ENCODE assay signal across 25 cellular contexts in genomic region chr15:75436861-75437260, GRCh38. TPM values are rescaled to one million over a fixed set of nuclear protein-coding genes. Genes with fewer than 3 reads are reported as not detected.
DNase-seq lines count a peak whose midpoint lies in the region; ATAC-seq and TF ChIP-seq lines count a peak whose summit lies in the region.
"Had no signal": no experiment of that assay in that cellular context is flagged by ENCODE, and none has a peak within 500 bp of the region (broad histone marks: within the 10 kb centered on the region; RNA-seq: fewer than 3 reads in every experiment).

No MANE protein-coding gene starts in this region.

- peak overlapping the region; percentile 37 for H3K27ac Mint-ChIP-seq in activated T-cell treated with anti-CD3 and anti-CD28 coated beads, Interleukin-2, amount 50 U/mL, for 24 hours
- peak overlapping the region; percentile 59 for H3K27ac Mint-ChIP-seq in osteocyte (ENCODE audit: unreplicated experiment)
- H3K27ac Mint-ChIP-seq: activated B cell treated with CpG ODN at 0.5 μM for 24 hours; activated naive CD4-positive, alpha-beta T cell treated with anti-CD3 and anti-CD28 coated beads for 36 hours had no signal

- in situ Hi-C loops in ACHN (cut with HindIII; ENCODE audit: low pct_ligation_motif_present, low pct_unique_long_range_greater_than_20kb, low sequenced_read_pairs), result no loop called here

- no peaks in the 10 kb centered on the region for H3K9me3 ChIP-seq in RWPE2 (ENCODE audit: severe bottlenecking)
- H3K9me3 ChIP-seq: heart left ventricle, vagina had no signal

- peaks cover 61% of the 10 kb centered on the region for H3K4me1 Mint-ChIP-seq in activated T-cell treated with anti-CD3 and anti-CD28 coated beads, Interleukin-2, amount 50 U/mL, for 24 hours (ENCODE audit: low read depth)
- peaks cover 6% of the 10 kb centered on the region for H3K4me1 Mint-ChIP-seq in osteocyte (ENCODE audit: unreplicated experiment)

- no peaks in the 10 kb centered on the region for H3K9me3 Mint-ChIP-seq in activated T-cell treated with anti-CD3 and anti-CD28 coated beads, Interleukin-2, amount 50 U/mL, for 24 hours
- H3K9me3 Mint-ChIP-seq in osteocyte (ENCODE audit: unreplicated experiment), result no peaks in the 10 kb centered on the region
- H3K9me3 Mint-ChIP-seq: activated B cell treated with CpG ODN at 0.5 μM for 24 hours; activated naive CD4-positive, alpha-beta T cell treated with anti-CD3 and anti-CD28 coated beads for 36 hours; CD4-positive, CD25-positive, alpha-beta regulatory T cell; naive B cell; stimulated activated naive CD8-positive, alpha-beta T cell treated with anti-CD3 and anti-CD28 coated beads, Interleukin-15, amount 100 ng/mL, for 72 hours had no signal

- no peak for TF ChIP-seq CTCF in RWPE2 (IDR thresholded peaks at IDR 0.05; ENCODE audit: poor library complexity, severe bottlenecking)
- no peak for TF ChIP-seq CTCF in osteocyte (IDR thresholded peaks at IDR 0.05)

- no peak overlapping the region for H3K4me3 ChIP-seq in RWPE2 (ENCODE audit: severe bottlenecking)
- H3K4me3 ChIP-seq: GM12878, heart left ventricle, vagina had no signal

- no peaks in the 10 kb centered on the region for H3K27me3 ChIP-seq in RWPE2 (ENCODE audit: insufficient read depth, poor library complexity, severe bottlenecking)
- H3K27me3 ChIP-seq: brain microvascular endothelial cell, heart left ventricle, vagina had no signal

- no peak overlapping the region for H3K27ac ChIP-seq in RWPE2 (ENCODE audit: poor library complexity, severe bottlenecking)
- H3K27ac ChIP-seq: brain microvascular endothelial cell, heart left ventricle, vagina had no signal

- DNase-seq in activated T-cell treated with anti-CD3 and anti-CD28 coated beads, Interleukin-2, amount 50 U/mL, for 24 hours, result no peak
- no peak for DNase-seq in activated T-cell treated with anti-CD3 and anti-CD28 coated beads, Interleukin-2, amount 50 U/mL, for 48 hours
- no peak for DNase-seq in RWPE2 (ENCODE audit: low spot score)
- no peak for DNase-seq in osteocyte (ENCODE audit: extremely low spot score, unreplicated experiment)
- no peak for DNase-seq in stimulated activated naive CD4-positive, alpha-beta T cell (lab: John Stamatoyannopoulos, UW)
- DNase-seq in SKM-1 treated with dmso at 0.1 percent for 144 hours (lab: John Stamatoyannopoulos, UW; ENCODE audit: unreplicated experiment), result no peak
- DNase-seq in ACHN, result no peak
- DNase-seq: activated B cell treated with CpG ODN at 0.5 μM for 24 hours; activated CD4-positive, alpha-beta T cell treated with anti-CD3 and anti-CD28 coated beads, Interleukin-2, amount 50 U/mL, for 1 hour; activated CD8-positive, alpha-beta memory T cell treated with anti-CD3 and anti-CD28 coated beads, Interleukin-2, amount 10 ng/mL, durations not matched to agents 7 days and 5 days; activated naive CD4-positive, alpha-beta T cell treated with anti-CD3 and anti-CD28 coated beads for 36 hours; AML-193; brain microvascular endothelial cell; CD4-positive, CD25-positive, alpha-beta regulatory T cell; foreskin melanocyte; heart left ventricle; midbrain; naive B cell; NCI-H1048; NCI-H446 treated with DMSO at 0.1 percent for 48 hours; occipital lobe; stimulated activated naive CD8-positive, alpha-beta T cell treated with anti-CD3 and anti-CD28 coated beads, Interleukin-15, amount 100 ng/mL, for 72 hours had no signal

- peaks cover 59% of the 10 kb centered on the region for H3K36me3 ChIP-seq in RWPE2 (ENCODE audit: low read depth)

- H3K4me1 ChIP-seq in RWPE2 (ENCODE audit: insufficient read depth, poor library complexity, severe bottlenecking), result no peaks in the 10 kb centered on the region

- peaks cover 77% of the 10 kb centered on the region for H3K36me3 Mint-ChIP-seq in activated T-cell treated with anti-CD3 and anti-CD28 coated beads, Interleukin-2, amount 50 U/mL, for 24 hours (ENCODE audit: low read depth)
- H3K36me3 Mint-ChIP-seq in osteocyte (ENCODE audit: unreplicated experiment), result peaks cover 14% of the 10 kb centered on the region

- H3K4me3 Mint-ChIP-seq in activated T-cell treated with anti-CD3 and anti-CD28 coated beads, Interleukin-2, amount 50 U/mL, for 24 hours, result no peak overlapping the region
- H3K4me3 Mint-ChIP-seq in osteocyte (ENCODE audit: unreplicated experiment), result no peak overlapping the region
- H3K4me3 Mint-ChIP-seq: activated B cell treated with CpG ODN at 0.5 μM for 24 hours; activated CD8-positive, alpha-beta memory T cell treated with anti-CD3 and anti-CD28 coated beads, Interleukin-2, amount 10 ng/mL, durations not matched to agents 7 days and 5 days; activated naive CD4-positive, alpha-beta T cell treated with anti-CD3 and anti-CD28 coated beads for 36 hours; naive B cell; stimulated activated naive CD8-positive, alpha-beta T cell treated with anti-CD3 and anti-CD28 coated beads, Interleukin-15, amount 100 ng/mL, for 72 hours had no signal

- ATAC-seq in RWPE2 (ENCODE audit: low read depth) (0 out of 3 replicates have a peak, but pooled peaks have one; percentile 29), esophagus mucosa (peak; percentile 63)
- ATAC-seq: activated CD8-positive, alpha-beta memory T cell treated with anti-CD3 and anti-CD28 coated beads, Interleukin-2, amount 10 ng/mL, durations not matched to agents 7 days and 5 days; GM12878; heart left ventricle; stimulated activated naive CD8-positive, alpha-beta T cell treated with anti-CD3 and anti-CD28 coated beads, Interleukin-15, amount 100 ng/mL, for 72 hours had no signal

- H3K27me3 Mint-ChIP-seq in activated T-cell treated with anti-CD3 and anti-CD28 coated beads, Interleukin-2, amount 50 U/mL, for 24 hours, result no peaks in the 10 kb centered on the region
- no peaks in the 10 kb centered on the region for H3K27me3 Mint-ChIP-seq in osteocyte (ENCODE audit: unreplicated experiment)
- H3K27me3 Mint-ChIP-seq: activated B cell treated with CpG ODN at 0.5 μM for 24 hours; activated CD8-positive, alpha-beta memory T cell treated with anti-CD3 and anti-CD28 coated beads, Interleukin-2, amount 10 ng/mL, durations not matched to agents 7 days and 5 days; CD4-positive, CD25-positive, alpha-beta regulatory T cell; naive B cell; stimulated activated naive CD8-positive, alpha-beta T cell treated with anti-CD3 and anti-CD28 coated beads, Interleukin-15, amount 100 ng/mL, for 72 hours had no signal

RNA-seq across cellular contexts. Expression of gene SIN3A, which starts 14.6 kb away (rescaled TPM):
- total RNA-seq in esophagus mucosa (28.5 TPM), osteocyte (65.2 and 65.4 TPM in 2 replicates)
